In genomic region chr2:181953773-181954537, GRCh38 we compare ENCODE assay signal across 7 cellular contexts. TPM values are rescaled to one million over a fixed set of nuclear protein-coding genes. Genes with fewer than 3 reads are reported as not detected.
DNase-seq lines count a peak whose midpoint lies in the region; ATAC-seq, FAIRE-seq and TF ChIP-seq lines count a peak whose summit lies in the region.

No MANE protein-coding gene starts in this region.

- H3K4me3 ChIP-seq in Peyer's patch, result peak overlapping the region in 2 of 4 donors; percentile 36 to 45

- peaks cover 6% of the 10 kb centered on the region for H3K4me1 Mint-ChIP-seq in progenitor cell of endocrine pancreas (ENCODE audit: low read depth)

- H3K9me3 ChIP-seq in Peyer's patch, result no peaks in the 10 kb centered on the region

- H3K27ac Mint-ChIP-seq in progenitor cell of endocrine pancreas, result peak overlapping the region; percentile 33

- peak; percentile 74 for FAIRE-seq in GM18507 (lab: Jason Lieb, UNC)
- FAIRE-seq in urothelium cell line (lab: Jason Lieb, UNC), result no peak

- no peak for TF ChIP-seq POLR2A in Peyer's patch (IDR thresholded peaks at IDR 0.05)

- peaks cover 2% of the 10 kb centered on the region for H3K9me3 Mint-ChIP-seq in progenitor cell of endocrine pancreas (ENCODE audit: low read depth)

- H3K27me3 Mint-ChIP-seq in progenitor cell of endocrine pancreas, result no peaks in the 10 kb centered on the region

- peak; percentile 31 to 68 (median 56) for TF ChIP-seq CTCF in Peyer's patch (IDR thresholded peaks at IDR 0.05)
- TF ChIP-seq CTCF in progenitor cell of endocrine pancreas (IDR thresholded peaks at IDR 0.05; ENCODE audit: unreplicated experiment), result peak; percentile 68

- DNase-seq in GM18507 (ENCODE audit: extremely low spot score, insufficient read length, low read depth) (peak; percentile 33), Peyer's patch (peak in 2 of 3 donors; percentile 24 to 91), germinal center (ENCODE audit: low spot score) (peak; percentile 69), progenitor cell of endocrine pancreas (ENCODE audit: low spot score, unreplicated experiment) (peak; percentile 58), urothelium cell line (ENCODE audit: low spot score) (peak; percentile 32)
- peak; percentile 30 for DNase-seq in activated effector memory CD4-positive, alpha-beta T cell treated with Interleukin-2 at 50 U/mL for 16 hours

- H3K36me3 Mint-ChIP-seq in progenitor cell of endocrine pancreas (ENCODE audit: insufficient read depth), result no peaks in the 10 kb centered on the region

- H3K27me3 ChIP-seq in Peyer's patch, result no peaks in the 10 kb centered on the region

- H3K36me3 ChIP-seq in Peyer's patch, result no peaks in the 10 kb centered on the region

- peak; percentile 69 for ATAC-seq in HG03039 (IDR thresholded peaks at IDR 0.05; ENCODE audit: unreplicated experiment)

- H3K27ac ChIP-seq in Peyer's patch, result no peak overlapping the region

- H3K4me1 ChIP-seq in Peyer's patch, result peaks cover 0 to 7% (median 0%) of the 10 kb centered on the region in 4 donors

- peak overlapping the region; percentile 67 for H3K4me3 Mint-ChIP-seq in progenitor cell of endocrine pancreas (ENCODE audit: low read depth)

RNA-seq across cellular contexts. Expression of gene PPP1R1C, which starts 31.7 kb away (rescaled TPM):
- total RNA-seq in Peyer's patch (not detected), progenitor cell of endocrine pancreas (5.6 and 6.4 TPM in 2 replicates)
